In genomic region chr11:112221263-112221835, GRCh38 we compare ENCODE assay signal across 1 cellular context.
TF ChIP-seq lines count a peak whose summit lies in the region.

No MANE protein-coding gene starts in this region.

TF ChIP-seq in IMR-90, 13 proteins besides CTCF, POLR2A, EP300 and RAD21:
- TF ChIP-seq USF2 (IDR thresholded peaks at IDR 0.05; ENCODE audit: low read depth, low read length) (no peak), MXI1 (IDR thresholded peaks at IDR 0.05; ENCODE audit: borderline replicate concordance, low read depth, low read length) (no peak), MAZ (IDR thresholded peaks at IDR 0.05; ENCODE audit: borderline replicate concordance, low read depth, low read length) (no peak), SMC3 (IDR thresholded peaks at IDR 0.05; ENCODE audit: low read depth, low read length) (no peak), BHLHE40 (IDR thresholded peaks at IDR 0.05; ENCODE audit: low read depth, low read length) (no peak), MAFK (IDR thresholded peaks at IDR 0.05; ENCODE audit: low read depth, low read length) (no peak)
